In genomic region chr6:33175436-33176069, GRCh38 we compare ENCODE assay signal across 20 cellular contexts. TPM values are rescaled to one million over a fixed set of nuclear protein-coding genes. Genes with fewer than 3 reads are reported as not detected.
DNase-seq lines count a peak whose midpoint lies in the region; ATAC-seq, FAIRE-seq and TF ChIP-seq lines count a peak whose summit lies in the region.
"Had no signal": no experiment of that assay in that cellular context is flagged by ENCODE, and none has a peak within 500 bp of the region (broad histone marks: within the 10 kb centered on the region; RNA-seq: fewer than 3 reads in every experiment).

No MANE protein-coding gene starts in this region.

- no peak for ATAC-seq in HG03378 (IDR thresholded peaks at IDR 0.05; ENCODE audit: unreplicated experiment)
- ATAC-seq: CD8-positive, alpha-beta T cell; stimulated activated naive B cell treated with anti-CD40 and anti-IgM and Interleukin-4, amounts not matched to agents 10 μg/mL and 1 μg/mL and 100 μg/mL, for 72 hours had no signal

- CTCF ChIA-PET in AG04450 (lab: Charles Lee), result interaction anchor here (0.6 kb wide), 1 partner anchor 232 kb away, joined by 6 read pairs; no protein-coding TSS in a partner anchor

- H3K27ac ChIP-seq in AG04450 (ENCODE audit: low read depth, low read length) (no peak overlapping the region), BLaER1 (no peak overlapping the region), WERI-Rb-1 (no peak overlapping the region)
- H3K27ac ChIP-seq: testis had no signal

- FAIRE-seq in HTR-8/SVneo (lab: Jason Lieb, UNC), result no peak

- in situ Hi-C loops in KBM-7 (cut with MboI; ENCODE audit: low pct_unique_long_range_greater_than_20kb, low sequenced_read_pairs), result no loop called here

- TF ChIP-seq CTCF in AG04450 (IDR thresholded peaks at IDR 0.05; ENCODE audit: low read depth, low read length), result peak; percentile 17; the same call in 1 of the 2 replicates
- peak; percentile 44; the same call in 1 of the 2 replicates for TF ChIP-seq CTCF in WERI-Rb-1 (IDR thresholded peaks at IDR 0.05; ENCODE audit: low read depth, low read length)

- DNase-seq in AG04450 (ENCODE audit: low read depth, low spot score) (no peak), WERI-Rb-1 (no peak), iPS-NIHi7 (ENCODE audit: extremely low spot score) (peak; percentile 51), HTR-8/SVneo (ENCODE audit: insufficient read length, low spot score) (no peak), KBM-7 (no peak)
- DNase-seq: activated CD4-positive, alpha-beta T cell treated with anti-CD3 and anti-CD28 coated beads, Interleukin-2, amount 10 ng/mL, durations not matched to agents 24 days and 14 days; activated naive CD4-positive, alpha-beta T cell treated with anti-CD3 and anti-CD28 coated beads, Interleukin-2, amount 10 ng/mL, durations not matched to agents 7 days and 5 days; activated T-cell treated with anti-CD3 and anti-CD28 coated beads, Interleukin-2, amount 50 U/mL, for 48 hours; anterior cingulate cortex; CD8-positive, alpha-beta T cell; dermis blood vessel endothelial cell; DMS 273 treated with DMSO at 0.1 percent for 48 hours; NCI-H187; NCI-H524 treated with DMSO at 0.1 percent for 48 hours; stimulated activated CD4-positive, alpha-beta T cell treated with anti-CD3 and anti-CD28 coated beads, Interleukin-2, amount 100 ng/mL, for 48 hours; stimulated activated naive B cell treated with anti-CD40 and anti-IgM and Interleukin-4, amounts not matched to agents 10 μg/mL and 1 μg/mL and 100 μg/mL, for 72 hours; T-helper 2 cell; testis had no signal

- H3K27me3 ChIP-seq in AG04450 (ENCODE audit: control insufficient read depth, insufficient read depth, low read length), result peaks cover 24% of the 10 kb centered on the region
- H3K27me3 ChIP-seq in BLaER1, result no peaks in the 10 kb centered on the region
- H3K27me3 ChIP-seq in WERI-Rb-1 (ENCODE audit: insufficient read depth, low read depth, severe bottlenecking), result no peaks in the 10 kb centered on the region
- H3K27me3 ChIP-seq: testis had no signal

- H3K9me3 ChIP-seq in AG04450 (ENCODE audit: control insufficient read depth, insufficient read depth, low read length) (no peaks in the 10 kb centered on the region; the same call in 1 of the 2 replicates), BLaER1 (no peaks in the 10 kb centered on the region), WERI-Rb-1 (ENCODE audit: severe bottlenecking) (no peaks in the 10 kb centered on the region)
- H3K9me3 ChIP-seq: testis had no signal

- no peaks in the 10 kb centered on the region for H3K36me3 ChIP-seq in BLaER1
- no peaks in the 10 kb centered on the region; the same call in 1 of the 2 replicates for H3K36me3 ChIP-seq in WERI-Rb-1

- POLR2A ChIA-PET in AG04450 (lab: Yijun Ruan, JAX), result no interaction called here

- H4K20me1 ChIP-seq in BLaER1, result no peaks in the 10 kb centered on the region

- H3K4me2 ChIP-seq in BLaER1, result peak overlapping the region; percentile 80

- no peak overlapping the region for H3K4me3 ChIP-seq in AG04450 (ENCODE audit: low read depth, low read length)
- H3K4me3 ChIP-seq in BLaER1, result no peak overlapping the region
- H3K4me3 ChIP-seq in WERI-Rb-1 (ENCODE audit: low read depth, low read length), result no peak overlapping the region
- H3K4me3 ChIP-seq: testis had no signal

- no peak overlapping the region for H3K9ac ChIP-seq in BLaER1

- peaks cover 83% of the 10 kb centered on the region for H3K4me1 ChIP-seq in BLaER1
- H3K4me1 ChIP-seq: testis had no signal

RNA-seq across cellular contexts. Expression of gene COL11A2, which starts 16.7 kb away (rescaled TPM):
- polyA plus RNA-seq in AG04450 (2011; rRNA removed), result 0.26 and 0.37 TPM in 2 replicates
- polyA minus RNA-seq in AG04450 (2011; rRNA and poly(A)+ RNA removed), result 0.04 and 0.18 TPM in 2 replicates

RNA-seq across cellular contexts. Expression of gene RXRB, which starts 24.9 kb away (rescaled TPM):
- 38.5 and 44.1 TPM in 2 replicates for polyA plus RNA-seq in AG04450 (2011; rRNA removed)
- 42.7 and 51.4 TPM in 2 replicates for polyA minus RNA-seq in AG04450 (2011; rRNA and poly(A)+ RNA removed)

RNA-seq across cellular contexts. Expression of gene SLC39A7, which starts 25.1 kb away (rescaled TPM):
- polyA plus RNA-seq in AG04450 (2011; rRNA removed), result 129 and 150 TPM in 2 replicates
- polyA minus RNA-seq in AG04450 (2011; rRNA and poly(A)+ RNA removed), result 87.7 and 101 TPM in 2 replicates

RNA-seq across cellular contexts. Expression of gene HSD17B8, which starts 28.9 kb away (rescaled TPM):
- polyA plus RNA-seq in AG04450 (2011; rRNA removed), result 4.9 and 5.7 TPM in 2 replicates
- 3.2 and 3.8 TPM in 2 replicates for polyA minus RNA-seq in AG04450 (2011; rRNA and poly(A)+ RNA removed)

RNA-seq across cellular contexts. Expression of gene RING1, which starts 32.7 kb away (rescaled TPM):
- polyA plus RNA-seq in AG04450 (2011; rRNA removed), result 23.8 and 26.8 TPM in 2 replicates
- polyA minus RNA-seq in AG04450 (2011; rRNA and poly(A)+ RNA removed), result 20.3 and 29.5 TPM in 2 replicates
